Comparison of ENCODE assay signal across 21 cellular contexts in genomic region chr4:145884775-145885174, GRCh38. TPM values are rescaled to one million over a fixed set of nuclear protein-coding genes. Genes with fewer than 3 reads are reported as not detected.
DNase-seq lines count a peak whose midpoint lies in the region; ATAC-seq, FAIRE-seq and TF ChIP-seq lines count a peak whose summit lies in the region.
"Had no signal": no experiment of that assay in that cellular context is flagged by ENCODE, and none has a peak within 500 bp of the region (broad histone marks: within the 10 kb centered on the region; RNA-seq: fewer than 3 reads in every experiment).

No MANE protein-coding gene starts in this region.

- DNase-seq in GM12892 (ENCODE audit: insufficient read length), result no peak
- no peak for DNase-seq in GM19239 (ENCODE audit: insufficient read length, low spot score)
- no peak for DNase-seq in T-helper 17 cell
- DNase-seq in pons (ENCODE audit: low spot score), result no peak
- DNase-seq in OCI-M1 (lab: John Stamatoyannopoulos, UW), result no peak
- no peak for DNase-seq in activated naive CD4-positive, alpha-beta T cell (lab: John Stamatoyannopoulos, UW)
- DNase-seq in stimulated activated effector memory CD8-positive, alpha-beta T cell treated with anti-CD3 and anti-CD28 coated beads, Interleukin-12 subunit alpha, Interleukin-12 subunit beta, amount 100 ng/mL, for 72 hours (ENCODE audit: low spot score in 2 of 2), result no peak
- DNase-seq: 8988T, DMS79 treated with DMSO at 0.1 percent for 48 hours, KBM-7, MV-4-11, NCI-H1417, NCI-H187 treated with DMSO at 0.1 percent for 48 hours, NCI-H226, NCI-H524 treated with DMSO at 0.1 percent for 48 hours, SJCRH30 had no signal

- no peak for TF ChIP-seq POLR2A in GM12892 (IDR thresholded peaks at IDR 0.05; ENCODE audit: low read depth, low read length)

- peak; percentile 84 for FAIRE-seq in GM12892 (lab: Jason Lieb, UNC)
- FAIRE-seq in GM19239 (lab: Jason Lieb, UNC), result peak; percentile 75
- FAIRE-seq: HepG2 had no signal

- no peak overlapping the region for H3K4me3 Mint-ChIP-seq in T-helper 17 cell
- no peak overlapping the region for H3K4me3 Mint-ChIP-seq in stimulated activated effector memory CD8-positive, alpha-beta T cell treated with anti-CD3 and anti-CD28 coated beads, Interleukin-12 subunit alpha, Interleukin-12 subunit beta, amount 100 ng/mL, for 72 hours
- H3K4me3 Mint-ChIP-seq: CD14-positive monocyte; T-helper 1 cell treated with Interleukin-12 subunit alpha and Interleukin-12 subunit beta and Interleukin-4 antibody, amounts not matched to agents 30 μg/mL and 1 μg/mL, for 36 hours had no signal

- no peaks in the 10 kb centered on the region for H3K9me3 Mint-ChIP-seq in stimulated activated effector memory CD8-positive, alpha-beta T cell treated with anti-CD3 and anti-CD28 coated beads, Interleukin-12 subunit alpha, Interleukin-12 subunit beta, amount 100 ng/mL, for 72 hours
- H3K9me3 Mint-ChIP-seq: T-helper 1 cell treated with Interleukin-12 subunit alpha and Interleukin-12 subunit beta and Interleukin-4 antibody, amounts not matched to agents 30 μg/mL and 1 μg/mL, for 36 hours had no signal

- H3K27ac Mint-ChIP-seq in T-helper 17 cell, result peak overlapping the region; percentile 32
- H3K27ac Mint-ChIP-seq in stimulated activated effector memory CD8-positive, alpha-beta T cell treated with anti-CD3 and anti-CD28 coated beads, Interleukin-12 subunit alpha, Interleukin-12 subunit beta, amount 100 ng/mL, for 72 hours, result no peak overlapping the region
- H3K27ac Mint-ChIP-seq: CD14-positive monocyte; T-helper 1 cell treated with Interleukin-12 subunit alpha and Interleukin-12 subunit beta and Interleukin-4 antibody, amounts not matched to agents 30 μg/mL and 1 μg/mL, for 36 hours had no signal

- H3K27me3 Mint-ChIP-seq in T-helper 17 cell, result no peaks in the 10 kb centered on the region

- peak; percentile 30 for ATAC-seq in HG02884 (IDR thresholded peaks at IDR 0.05; ENCODE audit: unreplicated experiment)
- no peak for ATAC-seq in T-helper 17 cell
- ATAC-seq in stimulated activated effector memory CD8-positive, alpha-beta T cell treated with anti-CD3 and anti-CD28 coated beads, Interleukin-12 subunit alpha, Interleukin-12 subunit beta, amount 100 ng/mL, for 72 hours, result no peak
- ATAC-seq: HepG2, Panc1 had no signal

- H3K9me3 ChIP-seq in T-helper 17 cell (ENCODE audit: control insufficient read depth, low read length, poor library complexity, severe bottlenecking), result no peaks in the 10 kb centered on the region
- H3K9me3 ChIP-seq: SJCRH30 had no signal

- peaks cover 7% of the 10 kb centered on the region for H3K36me3 Mint-ChIP-seq in T-helper 17 cell (ENCODE audit: low read depth)
- H3K36me3 Mint-ChIP-seq in stimulated activated effector memory CD8-positive, alpha-beta T cell treated with anti-CD3 and anti-CD28 coated beads, Interleukin-12 subunit alpha, Interleukin-12 subunit beta, amount 100 ng/mL, for 72 hours, result peaks cover 65% of the 10 kb centered on the region
- H3K36me3 Mint-ChIP-seq: CD14-positive monocyte had no signal

- peaks cover 7% of the 10 kb centered on the region for H3K4me1 Mint-ChIP-seq in T-helper 17 cell
- H3K4me1 Mint-ChIP-seq in stimulated activated effector memory CD8-positive, alpha-beta T cell treated with anti-CD3 and anti-CD28 coated beads, Interleukin-12 subunit alpha, Interleukin-12 subunit beta, amount 100 ng/mL, for 72 hours, result peaks cover 13% of the 10 kb centered on the region

RNA-seq across cellular contexts. Expression of gene ZNF827, which starts 53.8 kb away (rescaled TPM):
- 17.9 TPM for polyA plus RNA-seq in GM12892 (2012; ENCODE audit: missing spikeins)
- total RNA-seq in T-helper 17 cell, result 10 to 100 TPM; 14.9 to 16.3 TPM
- polyA plus RNA-seq: CD14-positive monocyte had no signal
